In the genomic region with DNA sequence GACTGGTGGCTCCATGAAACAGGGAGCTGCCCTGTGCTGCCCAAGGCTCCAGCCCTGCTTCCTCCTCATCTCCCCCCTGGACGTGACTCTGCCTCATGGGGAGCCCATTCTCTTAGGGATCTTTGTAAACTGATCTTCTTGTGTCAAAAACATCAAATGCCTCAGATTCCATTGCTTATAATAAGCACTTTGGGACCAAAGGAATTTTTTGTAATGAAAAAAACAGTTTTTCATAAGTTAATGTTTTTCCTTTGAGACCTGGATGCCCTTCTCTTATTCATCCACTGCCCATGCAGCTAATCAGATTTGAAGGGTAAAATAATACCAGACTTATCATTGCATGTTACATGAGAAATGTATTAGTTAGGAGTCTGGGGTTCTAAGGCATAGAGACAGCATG, we compare ENCODE assay signal across 16 cellular contexts. TPM values are rescaled to one million over a fixed set of nuclear protein-coding genes. Genes with fewer than 3 reads are reported as not detected.
"Had no signal": no experiment of that assay in that cellular context is flagged by ENCODE, and none has a peak within 500 bp of the region (broad histone marks: within the 10 kb centered on the region; RNA-seq: fewer than 3 reads in every experiment).

No MANE protein-coding gene starts in this region.

- H3K9me3 ChIP-seq: psoas muscle, right lobe of liver, spleen had no signal

- ATAC-seq: activated naive CD4-positive, alpha-beta T cell treated with anti-CD3 and anti-CD28 coated beads, Interleukin-2, amount 50 U/mL, for 72 hours; esophagus mucosa; left lobe of liver; natural killer cell treated with Interleukin-12 subunit alpha and Interleukin-12 subunit beta and Interleukin-15 and Interleukin-18, amount 100 ng/mL, for 72 hours; psoas muscle; right lobe of liver; stimulated activated naive B cell treated with anti-CD40 and anti-IgM and Interleukin-4, amounts not matched to agents 10 μg/mL and 1 μg/mL and 100 μg/mL, for 72 hours; T-helper 17 cell had no signal

- H3K27ac ChIP-seq: psoas muscle, right lobe of liver, spleen had no signal

- H3K36me3 ChIP-seq: right lobe of liver, spleen had no signal

- DNase-seq: activated CD4-positive, alpha-beta T cell treated with anti-CD3 and anti-CD28 coated beads, Interleukin-2, amount 50 U/mL, for 1 hour; activated CD4-positive, CD25-positive, alpha-beta regulatory T cell; activated effector memory CD4-positive, alpha-beta T cell treated with Interleukin-2 at 50 U/mL for 16 hours; mammary epithelial cell; occipital lobe; psoas muscle; right lobe of liver; spleen; stimulated activated CD4-positive, alpha-beta T cell treated with anti-CD3 and anti-CD28 coated beads, Interleukin-2, amount 100 ng/mL, for 24 hours; stimulated activated naive B cell treated with anti-CD40 and anti-IgM and Interleukin-4, amounts not matched to agents 10 μg/mL and 1 μg/mL and 100 μg/mL, for 72 hours; T-helper 17 cell had no signal

- H3K4me3 ChIP-seq: psoas muscle, right lobe of liver, spleen had no signal

- H3K27me3 ChIP-seq: right lobe of liver had no signal

RNA-seq across cellular contexts. Expression of gene PALM2AKAP2, which starts 41.7 kb away (rescaled TPM):
- total RNA-seq: activated CD8-positive, alpha-beta memory T cell treated with anti-CD3 and anti-CD28 coated beads for 36 hours; natural killer cell treated with Interleukin-12 subunit alpha and Interleukin-12 subunit beta and Interleukin-15 and Interleukin-18, amount 100 ng/mL, for 72 hours; T-helper 17 cell had no signal
